In genomic region chr5:134145061-134145757, GRCh38 we compare ENCODE assay signal across 11 cellular contexts. TPM values are rescaled to one million over a fixed set of nuclear protein-coding genes. Genes with fewer than 3 reads are reported as not detected.
A peak's percentile ranks its signal among the peaks of the same experiment; 100 is the strongest.
DNase-seq lines count a peak whose midpoint lies in the region; ATAC-seq, FAIRE-seq and TF ChIP-seq lines count a peak whose summit lies in the region.
"Had no signal": no experiment of that assay in that cellular context is flagged by ENCODE, and none has a peak within 500 bp of the region (broad histone marks: within the 10 kb centered on the region; RNA-seq: fewer than 3 reads in every experiment).

No MANE protein-coding gene starts in this region.

- no peak overlapping the region for H3K4me3 ChIP-seq in MM.1S (ENCODE audit: low read length)
- H3K4me3 ChIP-seq: ascending aorta, psoas muscle, thoracic aorta had no signal

- no peak overlapping the region for H3K27ac ChIP-seq in MM.1S (ENCODE audit: low read length)
- H3K27ac ChIP-seq: ascending aorta, psoas muscle, thoracic aorta had no signal

- no peak for FAIRE-seq in GM12891 (lab: Jason Lieb, UNC)

- peak; percentile 7 for ATAC-seq in activated naive CD8-positive, alpha-beta T cell treated with anti-CD3 and anti-CD28 coated beads, Interleukin-2, amount 50 U/mL, for 24 hours

- H3F3A ChIP-seq in MM.1S (ENCODE audit: insufficient read depth, low read length), result peaks cover 7% of the 10 kb centered on the region; the same call in 1 of the 2 replicates

- no peaks in the 10 kb centered on the region for H3K27me3 ChIP-seq in MM.1S (replicated peaks; ENCODE audit: insufficient read depth, low read length)
- H3K27me3 ChIP-seq: ascending aorta had no signal

- no peaks in the 10 kb centered on the region for H3K4me1 ChIP-seq in MM.1S (ENCODE audit: low read length)
- H3K4me1 ChIP-seq: ascending aorta had no signal

- no peaks in the 10 kb centered on the region for H3K27me3 Mint-ChIP-seq in activated naive CD8-positive, alpha-beta T cell treated with anti-CD3 and anti-CD28 coated beads, Interleukin-2, amount 50 U/mL, for 24 hours
- peaks cover 6% of the 10 kb centered on the region for H3K27me3 Mint-ChIP-seq in nephron progenitor cell (ENCODE audit: low read depth, poor library complexity)

- peaks cover 35% of the 10 kb centered on the region for H3K36me3 Mint-ChIP-seq in activated naive CD8-positive, alpha-beta T cell treated with anti-CD3 and anti-CD28 coated beads, Interleukin-2, amount 50 U/mL, for 24 hours (ENCODE audit: low read depth)
- H3K36me3 Mint-ChIP-seq in nephron progenitor cell (ENCODE audit: low read depth), result peaks cover 18% of the 10 kb centered on the region

- peak overlapping the region; percentile 81 for H3K27ac Mint-ChIP-seq in activated naive CD8-positive, alpha-beta T cell treated with anti-CD3 and anti-CD28 coated beads, Interleukin-2, amount 50 U/mL, for 24 hours
- peak overlapping the region; percentile 64 for H3K27ac Mint-ChIP-seq in nephron progenitor cell

- H3K4me3 Mint-ChIP-seq in activated naive CD8-positive, alpha-beta T cell treated with anti-CD3 and anti-CD28 coated beads, Interleukin-2, amount 50 U/mL, for 24 hours, result no peak overlapping the region
- H3K4me3 Mint-ChIP-seq in nephron progenitor cell, result no peak overlapping the region

- no peak; the same call in none of the 2 replicates for TF ChIP-seq POLR2A in GM12891 (IDR thresholded peaks at IDR 0.05; ENCODE audit: low read depth, low read length)

- no peaks in the 10 kb centered on the region for H3K9me2 ChIP-seq in MM.1S (replicated peaks; ENCODE audit: insufficient read depth, low read length)

- peaks cover 35% of the 10 kb centered on the region for H3K4me1 Mint-ChIP-seq in activated naive CD8-positive, alpha-beta T cell treated with anti-CD3 and anti-CD28 coated beads, Interleukin-2, amount 50 U/mL, for 24 hours
- H3K4me1 Mint-ChIP-seq in nephron progenitor cell, result peaks cover 55% of the 10 kb centered on the region

- no peak overlapping the region for H3K4me2 ChIP-seq in MM.1S (ENCODE audit: low read depth, low read length)

- TF ChIP-seq CTCF in nephron progenitor cell (IDR thresholded peaks at IDR 0.05) (no peak), MM.1S (IDR thresholded peaks at IDR 0.05; ENCODE audit: low read length) (no peak)

- H3K9me3 ChIP-seq in MM.1S (replicated peaks; ENCODE audit: insufficient read depth, low read length), result no peaks in the 10 kb centered on the region
- H3K9me3 ChIP-seq: ascending aorta, psoas muscle, thoracic aorta had no signal

- H3K79me2 ChIP-seq in MM.1S (ENCODE audit: low read length), result peaks cover 13% of the 10 kb centered on the region; the same call in 1 of the 2 replicates

- 0 out of 2 replicates have a peak, but pooled peaks cover 11% of the 10 kb centered on the region for H3K36me3 ChIP-seq in MM.1S (replicated peaks; ENCODE audit: insufficient read depth, low read length)

- H2AFZ ChIP-seq in MM.1S (ENCODE audit: low read length), result no peak overlapping the region

- peak; percentile 59 for DNase-seq in activated CD8-positive, alpha-beta memory T cell treated with anti-CD3 and anti-CD28 coated beads for 24 hours
- DNase-seq in activated CD8-positive, alpha-beta memory T cell treated with anti-CD3 and anti-CD28 coated beads, Interleukin-2, amount 50 U/mL, for 48 hours, result no peak
- DNase-seq in GM12891 (ENCODE audit: insufficient read length, low spot score) (no peak), nephron progenitor cell (no peak), T1000 (lab: John Stamatoyannopoulos, UW) (no peak), MM.1S (no peak), NCI-H2081 (lab: John Stamatoyannopoulos, UW) (no peak)
- no peak for DNase-seq in activated naive CD8-positive, alpha-beta T cell treated with anti-CD3 and anti-CD28 coated beads, Interleukin-2, amount 50 U/mL, for 24 hours

- H3K9ac ChIP-seq in MM.1S (ENCODE audit: low read length), result no peak overlapping the region

- peaks cover 5% of the 10 kb centered on the region for H4K20me1 ChIP-seq in MM.1S (ENCODE audit: insufficient read depth, low read length)

- no peaks in the 10 kb centered on the region for H3K9me3 Mint-ChIP-seq in activated naive CD8-positive, alpha-beta T cell treated with anti-CD3 and anti-CD28 coated beads, Interleukin-2, amount 50 U/mL, for 24 hours
- H3K9me3 Mint-ChIP-seq in nephron progenitor cell, result no peaks in the 10 kb centered on the region

TF ChIP-seq in GM12891, 5 proteins besides CTCF, POLR2A, EP300 and RAD21:
- TF ChIP-seq PAX5 (IDR thresholded peaks at IDR 0.05; ENCODE audit: insufficient read depth, low read length, severe bottlenecking) (no peak), POU2F2 (IDR thresholded peaks at IDR 0.05; ENCODE audit: low read depth, low read length) (no peak), POLR2AphosphoS5 (IDR thresholded peaks at IDR 0.05; ENCODE audit: low read depth, low read length) (peak; percentile 24; the same call in 1 of the 2 replicates), TAF1 (IDR thresholded peaks at IDR 0.05; ENCODE audit: low read depth, low read length) (no peak), SPI1 (IDR thresholded peaks at IDR 0.05; ENCODE audit: low read depth, low read length) (0 out of 2 replicates have a peak, but pooled peaks have one; percentile 28)

RNA-seq across cellular contexts. Expression of gene TCF7, which starts 30.7 kb away (rescaled TPM):
- polyA plus RNA-seq in GM12891 (2012; ENCODE audit: low read depth, missing spikeins), result 55.8 TPM

RNA-seq across cellular contexts. Expression of gene SKP1, which starts 31.5 kb away (rescaled TPM):
- polyA plus RNA-seq in GM12891 (2012; ENCODE audit: low read depth, missing spikeins), result 424 TPM
